1 cellular context compared by ENCODE assay signal in the genomic region with DNA sequence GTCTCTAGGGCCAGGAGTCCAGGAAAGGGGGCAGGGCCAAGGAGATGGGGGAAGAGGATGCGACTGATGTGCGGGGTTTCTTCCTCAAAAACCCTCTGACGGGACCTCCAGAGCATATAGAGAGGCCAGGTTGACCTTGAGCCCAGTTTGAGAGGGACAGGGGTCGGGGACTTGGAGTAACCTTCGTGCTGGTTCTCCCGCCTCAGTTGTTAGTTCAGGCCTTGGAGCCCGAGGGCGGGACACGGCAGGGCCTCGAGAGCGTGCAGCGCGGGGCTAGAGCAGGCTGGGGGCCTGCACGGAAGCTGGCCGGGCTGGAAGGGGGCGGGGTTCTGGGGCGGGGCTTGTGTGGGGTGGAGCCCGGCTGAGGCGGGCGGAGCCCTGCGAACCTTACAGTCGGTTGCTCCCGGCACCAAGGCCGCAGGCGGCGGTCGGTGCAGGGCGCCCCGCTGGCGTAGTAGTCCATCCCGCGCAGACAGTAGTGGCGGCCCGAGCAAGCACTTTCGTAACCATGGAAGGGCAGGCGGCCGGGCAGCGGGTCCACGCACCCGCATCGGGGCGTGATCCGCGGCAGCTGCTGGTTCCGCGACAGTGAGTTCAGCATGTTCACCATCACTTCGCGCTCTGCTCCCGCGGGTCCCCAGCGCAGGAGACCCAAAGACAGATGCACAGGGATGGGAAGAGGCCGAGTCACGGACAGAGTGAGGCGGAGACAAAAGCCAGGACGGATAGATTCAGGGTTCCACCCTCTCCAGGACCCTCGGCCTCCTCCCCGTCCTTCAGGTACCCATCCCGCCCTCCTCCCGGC.
TF ChIP-seq lines count a peak whose summit lies in the region.

No MANE protein-coding gene starts in this region.

TF ChIP-seq in HepG2, 621 proteins besides CTCF, POLR2A, EP300 and RAD21 (continued from another document and continues in another):
- TF ChIP-seq GATAD1 (CRISPR knock-in tag; IDR thresholded peaks at IDR 0.05) = peak; percentile 29; the same call in 1 of the 2 replicates
- peak; percentile 86; the same call in 1 of the 2 replicates for TF ChIP-seq MTF1 (CRISPR knock-in tag; IDR thresholded peaks at IDR 0.05)
- peak; percentile 70; the same call in 1 of the 2 replicates for TF ChIP-seq ZNF772 (CRISPR knock-in tag; IDR thresholded peaks at IDR 0.05)
- TF ChIP-seq, protein P1, sequence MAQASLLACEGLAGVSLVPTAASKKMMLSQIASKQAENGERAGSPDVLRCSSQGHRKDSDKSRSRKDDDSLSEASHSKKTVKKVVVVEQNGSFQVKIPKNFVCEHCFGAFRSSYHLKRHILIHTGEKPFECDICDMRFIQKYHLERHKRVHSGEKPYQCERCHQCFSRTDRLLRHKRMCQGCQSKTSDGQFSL (CRISPR knock-in tag; IDR thresholded peaks at IDR 0.05) = no peak
- TF ChIP-seq ZNF292 (CRISPR knock-in tag; IDR thresholded peaks at IDR 0.05; ENCODE audit: borderline replicate concordance, low read depth) = no peak
- TF ChIP-seq, protein P2, sequence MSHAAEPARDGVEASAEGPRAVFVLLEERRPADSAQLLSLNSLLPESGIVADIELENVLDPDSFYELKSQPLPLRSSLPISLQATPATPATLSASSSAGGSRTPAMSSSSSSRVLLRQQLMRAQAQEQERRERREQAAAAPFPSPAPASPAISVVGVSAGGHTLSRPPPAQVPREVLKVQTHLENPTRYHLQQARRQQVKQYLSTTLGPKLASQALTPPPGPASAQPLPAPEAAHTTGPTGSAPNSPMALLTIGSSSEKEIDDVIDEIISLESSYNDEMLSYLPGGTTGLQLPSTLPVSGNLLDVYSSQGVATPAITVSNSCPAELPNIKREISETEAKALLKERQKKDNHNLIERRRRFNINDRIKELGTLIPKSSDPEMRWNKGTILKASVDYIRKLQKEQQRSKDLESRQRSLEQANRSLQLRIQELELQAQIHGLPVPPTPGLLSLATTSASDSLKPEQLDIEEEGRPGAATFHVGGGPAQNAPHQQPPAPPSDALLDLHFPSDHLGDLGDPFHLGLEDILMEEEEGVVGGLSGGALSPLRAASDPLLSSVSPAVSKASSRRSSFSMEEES (CRISPR knock-in tag; IDR thresholded peaks at IDR 0.05) = peak; percentile 74
- TF ChIP-seq ZFX (CRISPR knock-in tag; IDR thresholded peaks at IDR 0.05; ENCODE audit: low read depth) = peak; percentile 96
- TF ChIP-seq YEATS2 (CRISPR knock-in tag; IDR thresholded peaks at IDR 0.05; ENCODE audit: borderline replicate concordance) = peak; percentile 57; the same call in 1 of the 2 replicates
- TF ChIP-seq, protein P3, sequence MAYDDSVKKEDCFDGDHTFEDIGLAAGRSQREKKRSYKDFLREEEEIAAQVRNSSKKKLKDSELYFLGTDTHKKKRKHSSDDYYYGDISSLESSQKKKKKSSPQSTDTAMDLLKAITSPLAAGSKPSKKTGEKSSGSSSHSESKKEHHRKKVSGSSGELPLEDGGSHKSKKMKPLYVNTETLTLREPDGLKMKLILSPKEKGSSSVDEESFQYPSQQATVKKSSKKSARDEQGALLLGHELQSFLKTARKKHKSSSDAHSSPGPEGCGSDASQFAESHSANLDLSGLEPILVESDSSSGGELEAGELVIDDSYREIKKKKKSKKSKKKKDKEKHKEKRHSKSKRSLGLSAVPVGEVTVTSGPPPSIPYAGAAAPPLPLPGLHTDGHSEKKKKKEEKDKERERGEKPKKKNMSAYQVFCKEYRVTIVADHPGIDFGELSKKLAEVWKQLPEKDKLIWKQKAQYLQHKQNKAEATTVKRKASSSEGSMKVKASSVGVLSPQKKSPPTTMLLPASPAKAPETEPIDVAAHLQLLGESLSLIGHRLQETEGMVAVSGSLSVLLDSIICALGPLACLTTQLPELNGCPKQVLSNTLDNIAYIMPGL (CRISPR knock-in tag; IDR thresholded peaks at IDR 0.05; ENCODE audit: borderline replicate concordance in 1 of 2, low read depth in 1 of 2) = peak in 1 of 2 experiments; percentile 77; a peak in 2 of 4 replicates
- TF ChIP-seq, protein P4, sequence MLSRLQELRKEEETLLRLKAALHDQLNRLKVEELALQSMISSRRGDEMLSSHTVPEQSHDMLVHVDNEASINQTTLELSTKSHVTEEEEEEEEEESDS (CRISPR knock-in tag; IDR thresholded peaks at IDR 0.05; ENCODE audit: borderline replicate concordance) = no peak
- TF ChIP-seq GABPA (IDR thresholded peaks at IDR 0.05; ENCODE audit: low read depth, low read length) = no peak
- TF ChIP-seq GABPA (CRISPR knock-in tag; IDR thresholded peaks at IDR 0.05; ENCODE audit: low read depth) = no peak
- TF ChIP-seq RARG (CRISPR knock-in tag; IDR thresholded peaks at IDR 0.05; ENCODE audit: low read depth) = no peak
- TF ChIP-seq, protein P5, sequence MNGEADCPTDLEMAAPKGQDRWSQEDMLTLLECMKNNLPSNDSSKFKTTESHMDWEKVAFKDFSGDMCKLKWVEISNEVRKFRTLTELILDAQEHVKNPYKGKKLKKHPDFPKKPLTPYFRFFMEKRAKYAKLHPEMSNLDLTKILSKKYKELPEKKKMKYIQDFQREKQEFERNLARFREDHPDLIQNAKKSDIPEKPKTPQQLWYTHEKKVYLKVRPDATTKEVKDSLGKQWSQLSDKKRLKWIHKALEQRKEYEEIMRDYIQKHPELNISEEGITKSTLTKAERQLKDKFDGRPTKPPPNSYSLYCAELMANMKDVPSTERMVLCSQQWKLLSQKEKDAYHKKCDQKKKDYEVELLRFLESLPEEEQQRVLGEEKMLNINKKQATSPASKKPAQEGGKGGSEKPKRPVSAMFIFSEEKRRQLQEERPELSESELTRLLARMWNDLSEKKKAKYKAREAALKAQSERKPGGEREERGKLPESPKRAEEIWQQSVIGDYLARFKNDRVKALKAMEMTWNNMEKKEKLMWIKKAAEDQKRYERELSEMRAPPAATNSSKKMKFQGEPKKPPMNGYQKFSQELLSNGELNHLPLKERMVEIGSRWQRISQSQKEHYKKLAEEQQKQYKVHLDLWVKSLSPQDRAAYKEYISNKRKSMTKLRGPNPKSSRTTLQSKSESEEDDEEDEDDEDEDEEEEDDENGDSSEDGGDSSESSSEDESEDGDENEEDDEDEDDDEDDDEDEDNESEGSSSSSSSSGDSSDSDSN (CRISPR knock-in tag; IDR thresholded peaks at IDR 0.05) = peak; percentile 94
- TF ChIP-seq SMC3 (IDR thresholded peaks at IDR 0.05; ENCODE audit: low read length) = no peak
- no peak for TF ChIP-seq MED8 (CRISPR knock-in tag; IDR thresholded peaks at IDR 0.05; ENCODE audit: insufficient replicate concordance)
- TF ChIP-seq ZNF3 (CRISPR knock-in tag; IDR thresholded peaks at IDR 0.05) = 0 out of 2 replicates have a peak, but pooled peaks have one; percentile 43
- peak; percentile 50; the same call in 1 of the 2 replicates for TF ChIP-seq RBFOX2 (IDR thresholded peaks at IDR 0.05; ENCODE audit: low read depth, low read length)
- no peak for TF ChIP-seq AKAP8 (CRISPR knock-in tag; IDR thresholded peaks at IDR 0.05)
- 0 out of 2 replicates have a peak, but pooled peaks have one; percentile 74 for TF ChIP-seq ZSCAN9 (CRISPR knock-in tag; IDR thresholded peaks at IDR 0.05; ENCODE audit: borderline replicate concordance)
- TF ChIP-seq ZBTB1 (CRISPR knock-in tag; IDR thresholded peaks at IDR 0.05; ENCODE audit: borderline replicate concordance) = 0 out of 2 replicates have a peak, but pooled peaks have one; percentile 70
- TF ChIP-seq ZNF589 (CRISPR knock-in tag; conservative IDR thresholded peaks at IDR 0.05) = no peak; the same call in 1 of the 2 replicates
- peak; percentile 27; the same call in 1 of the 2 replicates for TF ChIP-seq ZNF225 (CRISPR knock-in tag; IDR thresholded peaks at IDR 0.05)
- no peak for TF ChIP-seq KDM1A (CRISPR knock-in tag; IDR thresholded peaks at IDR 0.05)
- no peak for TF ChIP-seq ATM (IDR thresholded peaks at IDR 0.05; ENCODE audit: borderline replicate concordance)
- no peak for TF ChIP-seq ISL2 (CRISPR knock-in tag; IDR thresholded peaks at IDR 0.05)
- peak; percentile 94 for TF ChIP-seq HNRNPLL (IDR thresholded peaks at IDR 0.05; ENCODE audit: low read depth, low read length, poor library complexity, severe bottlenecking)
- no peak for TF ChIP-seq RFX1 (IDR thresholded peaks at IDR 0.05)
- TF ChIP-seq ZNF460 (CRISPR knock-in tag; IDR thresholded peaks at IDR 0.05; ENCODE audit: borderline replicate concordance) = no peak
- TF ChIP-seq, protein P6, sequence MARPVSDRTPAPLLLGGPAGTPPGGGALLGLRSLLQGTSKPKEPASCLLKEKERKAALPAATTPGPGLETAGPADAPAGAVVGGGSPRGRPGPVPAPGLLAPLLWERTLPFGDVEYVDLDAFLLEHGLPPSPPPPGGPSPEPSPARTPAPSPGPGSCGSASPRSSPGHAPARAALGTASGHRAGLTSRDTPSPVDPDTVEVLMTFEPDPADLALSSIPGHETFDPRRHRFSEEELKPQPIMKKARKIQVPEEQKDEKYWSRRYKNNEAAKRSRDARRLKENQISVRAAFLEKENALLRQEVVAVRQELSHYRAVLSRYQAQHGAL (CRISPR knock-in tag; IDR thresholded peaks at IDR 0.05; ENCODE audit: not compliant biosample characterization) = no peak
- TF ChIP-seq HOXA3 (CRISPR knock-in tag; IDR thresholded peaks at IDR 0.05) = peak; percentile 62
- no peak for TF ChIP-seq DNMT1 (CRISPR knock-in tag; IDR thresholded peaks at IDR 0.05)
- 0 out of 2 replicates have a peak, but pooled peaks have one; percentile 63 for TF ChIP-seq ZNF780A (CRISPR knock-in tag; IDR thresholded peaks at IDR 0.05)
- no peak for TF ChIP-seq ZNF619 (CRISPR knock-in tag; IDR thresholded peaks at IDR 0.05)
- TF ChIP-seq ATAD3A (CRISPR knock-in tag; IDR thresholded peaks at IDR 0.05) = no peak
- peak; percentile 71 for TF ChIP-seq GABPB1 (CRISPR knock-in tag; IDR thresholded peaks at IDR 0.05)
- TF ChIP-seq GTF2F1 (IDR thresholded peaks at IDR 0.05; ENCODE audit: low read length) = no peak
- TF ChIP-seq ZNF501 (CRISPR knock-in tag; IDR thresholded peaks at IDR 0.05) = no peak; the same call in 1 of the 2 replicates
- no peak for TF ChIP-seq POGZ (CRISPR knock-in tag; IDR thresholded peaks at IDR 0.05)
- TF ChIP-seq ELF3 (CRISPR knock-in tag; IDR thresholded peaks at IDR 0.05) = peak; percentile 56; the same call in 1 of the 2 replicates
- TF ChIP-seq, protein P7, sequence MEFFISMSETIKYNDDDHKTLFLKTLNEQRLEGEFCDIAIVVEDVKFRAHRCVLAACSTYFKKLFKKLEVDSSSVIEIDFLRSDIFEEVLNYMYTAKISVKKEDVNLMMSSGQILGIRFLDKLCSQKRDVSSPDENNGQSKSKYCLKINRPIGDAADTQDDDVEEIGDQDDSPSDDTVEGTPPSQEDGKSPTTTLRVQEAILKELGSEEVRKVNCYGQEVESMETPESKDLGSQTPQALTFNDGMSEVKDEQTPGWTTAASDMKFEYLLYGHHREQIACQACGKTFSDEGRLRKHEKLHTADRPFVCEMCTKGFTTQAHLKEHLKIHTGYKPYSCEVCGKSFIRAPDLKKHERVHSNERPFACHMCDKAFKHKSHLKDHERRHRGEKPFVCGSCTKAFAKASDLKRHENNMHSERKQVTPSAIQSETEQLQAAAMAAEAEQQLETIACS (CRISPR knock-in tag; IDR thresholded peaks at IDR 0.05) = no peak
- TF ChIP-seq, protein P8, sequence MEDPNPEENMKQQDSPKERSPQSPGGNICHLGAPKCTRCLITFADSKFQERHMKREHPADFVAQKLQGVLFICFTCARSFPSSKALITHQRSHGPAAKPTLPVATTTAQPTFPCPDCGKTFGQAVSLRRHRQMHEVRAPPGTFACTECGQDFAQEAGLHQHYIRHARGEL (CRISPR knock-in tag; IDR thresholded peaks at IDR 0.05) = no peak; the same call in 1 of the 2 replicates
- no peak for TF ChIP-seq BRCA1 (CRISPR knock-in tag; IDR thresholded peaks at IDR 0.05)
- TF ChIP-seq ZNF160 (CRISPR knock-in tag; IDR thresholded peaks at IDR 0.05) = no peak; the same call in 1 of the 2 replicates
- TF ChIP-seq ZNF256 (CRISPR knock-in tag; conservative IDR thresholded peaks at IDR 0.05) = no peak
- peak; percentile 50; the same call in 1 of the 2 replicates for TF ChIP-seq ZNF224 (CRISPR knock-in tag; IDR thresholded peaks at IDR 0.05)
- TF ChIP-seq, protein P9, sequence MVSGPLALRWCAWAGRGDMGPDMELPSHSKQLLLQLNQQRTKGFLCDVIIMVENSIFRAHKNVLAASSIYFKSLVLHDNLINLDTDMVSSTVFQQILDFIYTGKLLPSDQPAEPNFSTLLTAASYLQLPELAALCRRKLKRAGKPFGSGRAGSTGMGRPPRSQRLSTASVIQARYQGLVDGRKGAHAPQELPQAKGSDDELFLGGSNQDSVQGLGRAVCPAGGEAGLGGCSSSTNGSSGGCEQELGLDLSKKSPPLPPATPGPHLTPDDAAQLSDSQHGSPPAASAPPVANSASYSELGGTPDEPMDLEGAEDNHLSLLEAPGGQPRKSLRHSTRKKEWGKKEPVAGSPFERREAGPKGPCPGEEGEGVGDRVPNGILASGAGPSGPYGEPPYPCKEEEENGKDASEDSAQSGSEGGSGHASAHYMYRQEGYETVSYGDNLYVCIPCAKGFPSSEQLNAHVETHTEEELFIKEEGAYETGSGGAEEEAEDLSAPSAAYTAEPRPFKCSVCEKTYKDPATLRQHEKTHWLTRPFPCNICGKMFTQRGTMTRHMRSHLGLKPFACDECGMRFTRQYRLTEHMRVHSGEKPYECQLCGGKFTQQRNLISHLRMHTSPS (CRISPR knock-in tag; IDR thresholded peaks at IDR 0.05; ENCODE audit: low read depth) = no peak
- TF ChIP-seq, protein P10, sequence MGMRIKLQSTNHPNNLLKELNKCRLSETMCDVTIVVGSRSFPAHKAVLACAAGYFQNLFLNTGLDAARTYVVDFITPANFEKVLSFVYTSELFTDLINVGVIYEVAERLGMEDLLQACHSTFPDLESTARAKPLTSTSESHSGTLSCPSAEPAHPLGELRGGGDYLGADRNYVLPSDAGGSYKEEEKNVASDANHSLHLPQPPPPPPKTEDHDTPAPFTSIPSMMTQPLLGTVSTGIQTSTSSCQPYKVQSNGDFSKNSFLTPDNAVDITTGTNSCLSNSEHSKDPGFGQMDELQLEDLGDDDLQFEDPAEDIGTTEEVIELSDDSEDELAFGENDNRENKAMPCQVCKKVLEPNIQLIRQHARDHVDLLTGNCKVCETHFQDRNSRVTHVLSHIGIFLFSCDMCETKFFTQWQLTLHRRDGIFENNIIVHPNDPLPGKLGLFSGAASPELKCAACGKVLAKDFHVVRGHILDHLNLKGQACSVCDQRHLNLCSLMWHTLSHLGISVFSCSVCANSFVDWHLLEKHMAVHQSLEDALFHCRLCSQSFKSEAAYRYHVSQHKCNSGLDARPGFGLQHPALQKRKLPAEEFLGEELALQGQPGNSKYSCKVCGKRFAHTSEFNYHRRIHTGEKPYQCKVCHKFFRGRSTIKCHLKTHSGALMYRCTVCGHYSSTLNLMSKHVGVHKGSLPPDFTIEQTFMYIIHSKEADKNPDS (CRISPR knock-in tag; IDR thresholded peaks at IDR 0.05) = peak; percentile 71; the same call in 1 of the 2 replicates
- TF ChIP-seq, protein P11, sequence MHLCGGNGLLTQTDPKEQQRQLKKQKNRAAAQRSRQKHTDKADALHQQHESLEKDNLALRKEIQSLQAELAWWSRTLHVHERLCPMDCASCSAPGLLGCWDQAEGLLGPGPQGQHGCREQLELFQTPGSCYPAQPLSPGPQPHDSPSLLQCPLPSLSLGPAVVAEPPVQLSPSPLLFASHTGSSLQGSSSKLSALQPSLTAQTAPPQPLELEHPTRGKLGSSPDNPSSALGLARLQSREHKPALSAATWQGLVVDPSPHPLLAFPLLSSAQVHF (CRISPR knock-in tag; IDR thresholded peaks at IDR 0.05) = no peak; the same call in 1 of the 2 replicates
- no peak for TF ChIP-seq ZNF432 (CRISPR knock-in tag; IDR thresholded peaks at IDR 0.05; ENCODE audit: borderline replicate concordance)
